Comparison of ENCODE assay signal across 1 cellular context in the genomic region with DNA sequence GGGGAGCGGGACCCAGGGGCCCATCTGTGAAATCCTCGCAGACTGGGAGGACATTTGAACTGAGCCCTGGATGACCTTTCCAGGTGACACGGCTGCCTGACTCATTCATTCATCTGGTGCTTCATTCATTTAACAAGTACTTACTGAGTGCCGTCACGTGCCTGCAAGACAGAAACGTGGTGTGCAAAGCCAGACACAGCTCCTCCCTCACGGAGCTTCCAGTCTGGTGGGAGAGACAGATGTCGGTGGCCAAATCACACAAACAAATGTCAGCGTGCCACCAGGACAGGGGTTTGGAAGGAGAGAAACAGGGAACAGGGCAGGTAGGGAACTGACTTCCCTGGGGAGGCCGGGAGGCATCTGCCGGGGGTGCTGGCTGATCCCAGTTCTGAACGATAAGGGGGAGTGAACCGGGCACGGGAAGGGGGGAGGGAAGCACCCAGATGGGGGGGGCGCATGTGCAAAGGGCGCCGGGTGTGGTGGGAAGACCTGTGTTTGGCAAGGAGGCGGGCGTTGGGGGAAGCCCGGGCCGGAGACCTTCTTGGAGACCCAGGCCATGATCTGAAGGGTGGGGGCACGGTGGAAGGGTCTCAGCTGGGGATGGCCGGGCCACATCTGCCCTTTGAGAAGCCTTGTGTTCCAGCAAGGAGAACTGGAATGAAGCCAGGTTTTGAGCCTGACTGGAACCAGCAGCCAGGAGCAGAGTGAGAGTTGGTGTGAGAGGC.
TF ChIP-seq lines count a peak whose summit lies in the region.

No MANE protein-coding gene starts in this region.

TF ChIP-seq in HepG2, 621 proteins besides CTCF, POLR2A, EP300 and RAD21 (continued from another document):
- TF ChIP-seq, protein P1, sequence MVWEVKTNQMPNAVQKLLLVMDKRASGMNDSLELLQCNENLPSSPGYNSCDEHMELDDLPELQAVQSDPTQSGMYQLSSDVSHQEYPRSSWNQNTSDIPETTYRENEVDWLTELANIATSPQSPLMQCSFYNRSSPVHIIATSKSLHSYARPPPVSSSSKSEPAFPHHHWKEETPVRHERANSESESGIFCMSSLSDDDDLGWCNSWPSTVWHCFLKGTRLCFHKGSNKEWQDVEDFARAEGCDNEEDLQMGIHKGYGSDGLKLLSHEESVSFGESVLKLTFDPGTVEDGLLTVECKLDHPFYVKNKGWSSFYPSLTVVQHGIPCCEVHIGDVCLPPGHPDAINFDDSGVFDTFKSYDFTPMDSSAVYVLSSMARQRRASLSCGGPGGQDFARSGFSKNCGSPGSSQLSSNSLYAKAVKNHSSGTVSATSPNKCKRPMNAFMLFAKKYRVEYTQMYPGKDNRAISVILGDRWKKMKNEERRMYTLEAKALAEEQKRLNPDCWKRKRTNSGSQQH (CRISPR knock-in tag; IDR thresholded peaks at IDR 0.05; ENCODE audit: low read depth): peak; percentile 51; the same call in 1 of the 2 replicates
- TF ChIP-seq, protein P2, sequence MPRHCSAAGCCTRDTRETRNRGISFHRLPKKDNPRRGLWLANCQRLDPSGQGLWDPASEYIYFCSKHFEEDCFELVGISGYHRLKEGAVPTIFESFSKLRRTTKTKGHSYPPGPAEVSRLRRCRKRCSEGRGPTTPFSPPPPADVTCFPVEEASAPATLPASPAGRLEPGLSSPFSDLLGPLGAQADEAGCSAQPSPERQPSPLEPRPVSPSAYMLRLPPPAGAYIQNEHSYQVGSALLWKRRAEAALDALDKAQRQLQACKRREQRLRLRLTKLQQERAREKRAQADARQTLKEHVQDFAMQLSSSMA (CRISPR knock-in tag; IDR thresholded peaks at IDR 0.05): 0 out of 2 replicates have a peak, but pooled peaks have one; percentile 55
- TF ChIP-seq TBX3 (IDR thresholded peaks at IDR 0.05; ENCODE audit: borderline replicate concordance) (0 out of 2 replicates have a peak, but pooled peaks have one; percentile 14), TARDBP (CRISPR knock-in tag; IDR thresholded peaks at IDR 0.05) (0 out of 2 replicates have a peak, but pooled peaks have one; percentile 4), LCORL (IDR thresholded peaks at IDR 0.05) (no peak), LCORL (CRISPR knock-in tag; IDR thresholded peaks at IDR 0.05) (peak; percentile 53; the same call in 1 of the 2 replicates), ZNF33B (CRISPR knock-in tag; IDR thresholded peaks at IDR 0.05) (peak; percentile 73; the same call in 1 of the 2 replicates), PHB2 (IDR thresholded peaks at IDR 0.05; ENCODE audit: partially characterized antibody) (no peak), CENPT (CRISPR knock-in tag; IDR thresholded peaks at IDR 0.05; ENCODE audit: low read depth) (no peak), GTF3A (CRISPR knock-in tag; conservative IDR thresholded peaks at IDR 0.05) (no peak), RNF2 (conservative IDR thresholded peaks at IDR 0.05; ENCODE audit: low read depth) (0 out of 2 replicates have a peak, but pooled peaks have one; percentile 26), RFXANK (CRISPR knock-in tag; IDR thresholded peaks at IDR 0.05) (no peak), ZBTB21 (CRISPR knock-in tag; IDR thresholded peaks at IDR 0.05) (no peak), NR2F2 (IDR thresholded peaks at IDR 0.05; ENCODE audit: borderline replicate concordance, low read depth) (peak; percentile 26; the same call in 1 of the 2 replicates), GATAD2A (CRISPR knock-in tag; IDR thresholded peaks at IDR 0.05) (peak; percentile 20; the same call in 1 of the 2 replicates), ZNF772 (CRISPR knock-in tag; IDR thresholded peaks at IDR 0.05) (peak; percentile 56; the same call in 1 of the 2 replicates)
- TF ChIP-seq, protein P3, sequence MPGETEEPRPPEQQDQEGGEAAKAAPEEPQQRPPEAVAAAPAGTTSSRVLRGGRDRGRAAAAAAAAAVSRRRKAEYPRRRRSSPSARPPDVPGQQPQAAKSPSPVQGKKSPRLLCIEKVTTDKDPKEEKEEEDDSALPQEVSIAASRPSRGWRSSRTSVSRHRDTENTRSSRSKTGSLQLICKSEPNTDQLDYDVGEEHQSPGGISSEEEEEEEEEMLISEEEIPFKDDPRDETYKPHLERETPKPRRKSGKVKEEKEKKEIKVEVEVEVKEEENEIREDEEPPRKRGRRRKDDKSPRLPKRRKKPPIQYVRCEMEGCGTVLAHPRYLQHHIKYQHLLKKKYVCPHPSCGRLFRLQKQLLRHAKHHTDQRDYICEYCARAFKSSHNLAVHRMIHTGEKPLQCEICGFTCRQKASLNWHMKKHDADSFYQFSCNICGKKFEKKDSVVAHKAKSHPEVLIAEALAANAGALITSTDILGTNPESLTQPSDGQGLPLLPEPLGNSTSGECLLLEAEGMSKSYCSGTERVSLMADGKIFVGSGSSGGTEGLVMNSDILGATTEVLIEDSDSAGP (CRISPR knock-in tag; IDR thresholded peaks at IDR 0.05; ENCODE audit: borderline replicate concordance): no peak; the same call in 1 of the 2 replicates
- TF ChIP-seq, protein P4, sequence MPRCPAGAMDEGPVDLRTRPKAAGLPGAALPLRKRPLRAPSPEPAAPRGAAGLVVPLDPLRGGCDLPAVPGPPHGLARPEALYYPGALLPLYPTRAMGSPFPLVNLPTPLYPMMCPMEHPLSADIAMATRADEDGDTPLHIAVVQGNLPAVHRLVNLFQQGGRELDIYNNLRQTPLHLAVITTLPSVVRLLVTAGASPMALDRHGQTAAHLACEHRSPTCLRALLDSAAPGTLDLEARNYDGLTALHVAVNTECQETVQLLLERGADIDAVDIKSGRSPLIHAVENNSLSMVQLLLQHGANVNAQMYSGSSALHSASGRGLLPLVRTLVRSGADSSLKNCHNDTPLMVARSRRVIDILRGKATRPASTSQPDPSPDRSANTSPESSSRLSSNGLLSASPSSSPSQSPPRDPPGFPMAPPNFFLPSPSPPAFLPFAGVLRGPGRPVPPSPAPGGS (CRISPR knock-in tag; IDR thresholded peaks at IDR 0.05): peak; percentile 69; the same call in 1 of the 2 replicates
- TF ChIP-seq, protein P5, sequence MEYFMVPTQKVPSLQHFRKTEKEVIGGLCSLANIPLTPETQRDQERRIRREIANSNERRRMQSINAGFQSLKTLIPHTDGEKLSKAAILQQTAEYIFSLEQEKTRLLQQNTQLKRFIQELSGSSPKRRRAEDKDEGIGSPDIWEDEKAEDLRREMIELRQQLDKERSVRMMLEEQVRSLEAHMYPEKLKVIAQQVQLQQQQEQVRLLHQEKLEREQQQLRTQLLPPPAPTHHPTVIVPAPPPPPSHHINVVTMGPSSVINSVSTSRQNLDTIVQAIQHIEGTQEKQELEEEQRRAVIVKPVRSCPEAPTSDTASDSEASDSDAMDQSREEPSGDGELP (IDR thresholded peaks at IDR 0.05; ENCODE audit: borderline replicate concordance, low read depth): peak; percentile 68; the same call in 1 of the 2 replicates
- TF ChIP-seq, protein P6, sequence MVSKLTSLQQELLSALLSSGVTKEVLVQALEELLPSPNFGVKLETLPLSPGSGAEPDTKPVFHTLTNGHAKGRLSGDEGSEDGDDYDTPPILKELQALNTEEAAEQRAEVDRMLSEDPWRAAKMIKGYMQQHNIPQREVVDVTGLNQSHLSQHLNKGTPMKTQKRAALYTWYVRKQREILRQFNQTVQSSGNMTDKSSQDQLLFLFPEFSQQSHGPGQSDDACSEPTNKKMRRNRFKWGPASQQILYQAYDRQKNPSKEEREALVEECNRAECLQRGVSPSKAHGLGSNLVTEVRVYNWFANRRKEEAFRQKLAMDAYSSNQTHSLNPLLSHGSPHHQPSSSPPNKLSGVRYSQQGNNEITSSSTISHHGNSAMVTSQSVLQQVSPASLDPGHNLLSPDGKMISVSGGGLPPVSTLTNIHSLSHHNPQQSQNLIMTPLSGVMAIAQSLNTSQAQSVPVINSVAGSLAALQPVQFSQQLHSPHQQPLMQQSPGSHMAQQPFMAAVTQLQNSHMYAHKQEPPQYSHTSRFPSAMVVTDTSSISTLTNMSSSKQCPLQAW (CRISPR knock-in tag; IDR thresholded peaks at IDR 0.05): 0 out of 2 replicates have a peak, but pooled peaks have one; percentile 16
- TF ChIP-seq, protein P7, sequence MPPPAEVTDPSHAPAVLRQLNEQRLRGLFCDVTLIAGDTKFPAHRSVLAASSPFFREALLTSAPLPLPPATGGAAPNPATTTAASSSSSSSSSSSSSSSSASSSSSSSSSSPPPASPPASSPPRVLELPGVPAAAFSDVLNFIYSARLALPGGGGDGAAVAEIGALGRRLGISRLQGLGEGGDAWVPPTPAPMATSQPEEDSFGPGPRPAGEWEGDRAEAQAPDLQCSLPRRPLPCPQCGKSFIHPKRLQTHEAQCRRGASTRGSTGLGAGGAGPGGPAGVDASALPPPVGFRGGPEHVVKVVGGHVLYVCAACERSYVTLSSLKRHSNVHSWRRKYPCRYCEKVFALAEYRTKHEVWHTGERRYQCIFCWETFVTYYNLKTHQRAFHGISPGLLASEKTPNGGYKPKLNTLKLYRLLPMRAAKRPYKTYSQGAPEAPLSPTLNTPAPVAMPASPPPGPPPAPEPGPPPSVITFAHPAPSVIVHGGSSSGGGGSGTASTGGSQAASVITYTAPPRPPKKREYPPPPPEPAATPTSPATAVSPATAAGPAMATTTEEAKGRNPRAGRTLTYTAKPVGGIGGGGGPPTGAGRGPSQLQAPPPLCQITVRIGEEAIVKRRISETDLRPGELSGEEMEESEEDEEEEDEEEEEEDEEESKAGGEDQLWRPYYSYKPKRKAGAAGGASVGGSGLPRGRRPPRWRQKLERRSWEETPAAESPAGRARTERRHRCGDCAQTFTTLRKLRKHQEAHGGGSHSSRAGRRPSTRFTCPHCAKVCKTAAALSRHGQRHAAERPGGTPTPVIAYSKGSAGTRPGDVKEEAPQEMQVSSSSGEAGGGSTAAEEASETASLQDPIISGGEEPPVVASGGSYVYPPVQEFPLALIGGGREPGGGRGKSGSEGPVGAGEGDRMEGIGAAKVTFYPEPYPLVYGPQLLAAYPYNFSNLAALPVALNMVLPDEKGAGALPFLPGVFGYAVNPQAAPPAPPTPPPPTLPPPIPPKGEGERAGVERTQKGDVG (CRISPR knock-in tag; IDR thresholded peaks at IDR 0.05; ENCODE audit: borderline replicate concordance): peak; percentile 54; the same call in 1 of the 2 replicates
